In the genomic region with DNA sequence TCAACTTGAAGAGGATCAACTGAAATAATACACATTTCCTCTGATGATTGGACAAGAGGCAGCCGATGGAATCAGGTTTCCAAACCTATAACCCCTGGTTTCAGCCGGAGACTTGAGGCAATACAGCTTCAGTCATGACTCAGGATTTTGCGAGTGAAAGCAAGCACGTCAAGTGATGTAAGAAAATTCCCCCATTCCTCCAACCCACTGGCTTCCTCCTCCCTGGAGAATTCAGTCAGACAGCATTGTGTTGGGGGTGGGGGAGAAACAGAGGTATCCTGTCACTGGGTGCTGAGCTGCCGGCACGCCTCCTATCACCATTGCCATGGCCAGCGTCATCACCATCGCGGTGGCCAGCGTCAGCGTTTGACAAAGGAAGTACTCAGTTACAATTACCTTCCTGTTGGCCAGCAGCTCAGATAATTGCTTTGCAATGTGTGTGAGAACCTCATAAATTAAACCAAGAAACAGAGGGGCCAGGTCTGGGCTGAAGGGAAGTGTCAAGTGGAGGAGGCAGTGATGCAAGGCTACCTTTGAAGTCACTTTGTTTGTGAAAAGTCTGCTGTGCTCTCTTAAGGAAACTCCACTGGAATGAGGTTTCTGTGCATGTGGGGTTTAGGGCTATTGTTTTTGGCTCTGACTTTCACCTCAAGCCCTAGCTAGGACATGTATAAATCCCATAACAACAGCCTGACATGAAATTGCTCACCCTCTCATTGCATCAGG, we compare ENCODE assay signal across 8 cellular contexts. TPM values are rescaled to one million over a fixed set of nuclear protein-coding genes. Genes with fewer than 3 reads are reported as not detected.
DNase-seq lines count a peak whose midpoint lies in the region; ATAC-seq and TF ChIP-seq lines count a peak whose summit lies in the region.

No MANE protein-coding gene starts in this region.

- CTCF ChIA-PET in RWPE1 (lab: Yijun Ruan, JAX), result interaction anchor here (0.6 kb wide), 1 partner anchor 59 kb away, joined by 3 read pairs; no protein-coding TSS in a partner anchor

- ATAC-seq in GM18505 (IDR thresholded peaks at IDR 0.05; ENCODE audit: unreplicated experiment) (no peak), GM21717 (IDR thresholded peaks at IDR 0.05; ENCODE audit: unreplicated experiment) (no peak)

- H3K27ac ChIP-seq in HUES48 (ENCODE audit: low read depth, low read length) (peak overlapping the region; percentile 90), RWPE1 (peak overlapping the region; percentile 98), skeletal muscle tissue (ENCODE audit: low read depth, low read length) (peak overlapping the region; percentile 65)

- H3K36me3 ChIP-seq in HUES48 (ENCODE audit: control insufficient read depth, insufficient read depth, low read length) (no peaks in the 10 kb centered on the region), adipocyte (ENCODE audit: control insufficient read depth, insufficient read depth, low read length, severe bottlenecking) (no peaks in the 10 kb centered on the region), skeletal muscle tissue (ENCODE audit: control insufficient read depth in 3 of 3, insufficient read depth in 3 of 3, low read length in 3 of 3) (no peaks in the 10 kb centered on the region)

- H3K9ac ChIP-seq in HUES48 (ENCODE audit: low read depth, low read length) (peak overlapping the region; percentile 67), adipocyte (ENCODE audit: low read length) (peak overlapping the region; percentile 57), skeletal muscle tissue (ENCODE audit: low read depth in 1 of 3, low read length in 3 of 3) (peak overlapping the region in 1 of 3 donors; percentile 1)

- H3K4me1 ChIP-seq in HUES48 (ENCODE audit: control insufficient read depth, insufficient read depth, low read length) (peaks cover 24% of the 10 kb centered on the region), adipocyte (ENCODE audit: control insufficient read depth, insufficient read depth, low read length) (peaks cover 23% of the 10 kb centered on the region), skeletal muscle tissue (ENCODE audit: control insufficient read depth in 3 of 3, insufficient read depth in 3 of 3, low read length in 3 of 3) (peaks cover 4 to 11% (median 9%) of the 10 kb centered on the region in 3 donors)

- TF ChIP-seq CTCF in RWPE1 (conservative IDR thresholded peaks at IDR 0.05; ENCODE audit: low read depth), result no peak

- H3K4me3 ChIP-seq in HUES48 (ENCODE audit: low read depth, low read length), result peak overlapping the region; percentile 24; the same call in 1 of the 2 replicates
- H3K4me3 ChIP-seq in adipocyte (ENCODE audit: low read length), result peak overlapping the region; percentile 67
- peak overlapping the region in 1 of 3 donors; percentile 23 for H3K4me3 ChIP-seq in skeletal muscle tissue (ENCODE audit: low read length in 3 of 3)

- POLR2A ChIA-PET in RWPE1 (lab: Yijun Ruan, JAX; ENCODE audit: low non-redundant PET), result no interaction called here

- DNase-seq in Caki2 (ENCODE audit: low read depth), result peak; percentile 100
- DNase-seq in RWPE1 (ENCODE audit: low spot score), result peak; percentile 93
- peak; percentile 99 for DNase-seq in adipocyte (ENCODE audit: low read depth)
- peak; percentile 86 for DNase-seq in iPS DF 19.7 (ENCODE audit: low read depth, low spot score)

- H3K9me3 ChIP-seq in HUES48 (ENCODE audit: control insufficient read depth, insufficient read depth, low read length) (no peaks in the 10 kb centered on the region), adipocyte (ENCODE audit: control insufficient read depth, low read length) (no peaks in the 10 kb centered on the region), skeletal muscle tissue (ENCODE audit: control insufficient read depth in 3 of 3, low read length in 3 of 3) (no peaks in the 10 kb centered on the region)

- in situ Hi-C loops in Caki2 (cut with HindIII; ENCODE audit: low pct_unique_long_range_greater_than_20kb, low sequenced_read_pairs), result no loop called here

- no peaks in the 10 kb centered on the region for H3K27me3 ChIP-seq in HUES48 (ENCODE audit: control insufficient read depth, insufficient read depth, low read length)
- no peaks in the 10 kb centered on the region for H3K27me3 ChIP-seq in adipocyte (replicated peaks; ENCODE audit: control insufficient read depth, insufficient read depth, low read length)
- peaks cover 0 to 5% (median under 1%) of the 10 kb centered on the region in 3 donors for H3K27me3 ChIP-seq in skeletal muscle tissue (ENCODE audit: control insufficient read depth in 3 of 3, insufficient read depth in 3 of 3, low read length in 3 of 3)

- no peak for TF ChIP-seq POLR2A in GM18505 (IDR thresholded peaks at IDR 0.05; ENCODE audit: borderline replicate concordance, extremely low read depth, insufficient read depth, insufficient read length)

RNA-seq across cellular contexts. Expression of gene LIF, which starts 50.3 kb away (rescaled TPM):
- total RNA-seq in Caki2 (2014; rRNA removed; shearing (Covaris generic); ENCODE audit: low replicate concordance), result 35.7 and 35.8 TPM in 2 replicates
- 0.52 TPM for total RNA-seq in skeletal muscle tissue

Comparison
In these comparisons a context has a peak if more than half of its experiments do, and no peak if none do; other contexts are left out.
1. RNA of gene LIF, which starts 50.3 kb away (total RNA-seq): 35.7 to 35.8 TPM in Caki2; 0.52 TPM in skeletal muscle tissue (single experiment); every median in the first group is over 10 times any median in the second.
2. Peak in every context shown above with its lines, with median percentiles within 50 percentile points of each other: DNase-seq and H3K27ac ChIP-seq.